ENCODE assay signal across 1 cellular context in the genomic region with DNA sequence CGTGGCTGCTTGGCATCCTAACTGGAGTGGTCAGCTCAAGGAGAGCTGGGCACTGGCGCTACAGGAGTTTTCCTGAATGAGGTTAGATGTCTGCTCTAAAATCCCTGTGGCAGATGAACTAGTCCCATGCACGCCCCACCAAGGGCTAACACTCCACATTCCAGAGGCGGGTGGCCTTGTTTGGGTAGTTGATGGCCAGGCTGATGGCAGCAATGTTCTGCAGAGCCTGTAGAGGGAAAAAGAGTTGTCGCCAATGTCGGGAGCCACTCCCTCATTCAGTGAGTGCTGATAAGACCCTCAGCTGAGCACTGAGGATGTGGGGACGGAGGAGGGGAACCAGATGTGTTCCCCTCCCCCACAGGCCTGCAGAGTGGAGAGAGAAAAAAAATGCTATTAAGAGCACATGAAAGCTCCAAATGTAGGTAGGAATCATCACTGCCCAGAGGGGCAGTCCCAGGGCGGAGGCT.
TF ChIP-seq lines count a peak whose summit lies in the region.

No MANE protein-coding gene starts in this region.

TF ChIP-seq in IMR-90, 13 proteins besides CTCF, POLR2A, EP300 and RAD21 (continued from another document):
- TF ChIP-seq SMC3 (IDR thresholded peaks at IDR 0.05; ENCODE audit: low read depth, low read length) = no peak
- TF ChIP-seq CEBPB (IDR thresholded peaks at IDR 0.05; ENCODE audit: low read depth, low read length) = no peak
- no peak for TF ChIP-seq MXI1 (IDR thresholded peaks at IDR 0.05; ENCODE audit: borderline replicate concordance, low read depth, low read length)
- no peak for TF ChIP-seq MAZ (IDR thresholded peaks at IDR 0.05; ENCODE audit: borderline replicate concordance, low read depth, low read length)
- TF ChIP-seq BHLHE40 (IDR thresholded peaks at IDR 0.05; ENCODE audit: low read depth, low read length) = no peak
- TF ChIP-seq MAFK (IDR thresholded peaks at IDR 0.05; ENCODE audit: low read depth, low read length) = no peak
- no peak for TF ChIP-seq USF2 (IDR thresholded peaks at IDR 0.05; ENCODE audit: low read depth, low read length)
- TF ChIP-seq RFX5 (IDR thresholded peaks at IDR 0.05; ENCODE audit: low read depth, low read length) = no peak
- TF ChIP-seq FOS (IDR thresholded peaks at IDR 0.05; ENCODE audit: low read depth, low read length) = no peak
- no peak for TF ChIP-seq RCOR1 (IDR thresholded peaks at IDR 0.05; ENCODE audit: insufficient replicate concordance, low read length)
- no peak for TF ChIP-seq NFE2L2 (IDR thresholded peaks at IDR 0.05; ENCODE audit: low read depth, low read length)
- TF ChIP-seq CHD1 (IDR thresholded peaks at IDR 0.05; ENCODE audit: low read depth, low read length) = no peak
